In the genomic region with DNA sequence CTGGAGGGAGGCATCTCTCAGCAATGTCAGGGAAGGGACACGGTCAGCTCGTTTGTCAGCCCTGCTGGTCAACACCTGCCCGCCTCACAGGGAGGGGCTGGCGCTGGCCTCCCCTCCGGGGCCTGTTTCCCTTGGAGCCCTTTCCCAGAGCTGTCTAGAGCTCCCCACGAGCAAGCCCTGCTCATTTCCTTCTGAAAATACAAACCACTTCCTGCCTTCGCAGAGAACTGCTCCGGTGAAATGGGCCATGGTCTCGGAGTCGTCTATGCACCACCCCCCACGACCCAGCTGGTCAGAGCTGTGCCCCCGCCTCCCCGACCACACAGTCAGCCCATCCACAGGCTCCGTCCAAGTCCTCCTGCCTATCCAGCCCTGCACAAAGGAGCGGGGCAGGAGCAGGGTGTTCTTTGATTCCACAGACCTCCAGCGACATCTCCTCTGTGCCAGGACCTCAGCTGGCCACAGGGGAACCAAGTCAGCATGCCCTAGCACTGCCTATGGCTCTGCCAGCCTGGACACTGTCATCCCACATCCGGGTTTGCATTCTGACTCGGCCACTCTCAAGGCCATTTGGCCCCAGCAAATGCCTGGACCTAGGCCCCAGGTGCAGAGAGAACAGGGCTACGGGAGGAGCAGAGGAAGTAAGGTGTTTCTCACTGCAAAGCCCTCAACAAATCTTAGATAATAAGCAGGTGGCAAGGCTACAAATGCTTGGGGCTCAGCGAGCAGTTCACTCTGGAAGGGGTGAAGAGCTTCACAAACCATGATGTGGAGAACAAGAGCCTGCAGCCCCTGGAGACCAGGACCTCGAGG, we compare ENCODE assay signal across 13 cellular contexts.
DNase-seq lines count a peak whose midpoint lies in the region; ATAC-seq lines count a peak whose summit lies in the region.
"Had no signal": no experiment of that assay in that cellular context is flagged by ENCODE, and none has a peak within 500 bp of the region (broad histone marks: within the 10 kb centered on the region; RNA-seq: fewer than 3 reads in every experiment).

No MANE protein-coding gene starts in this region.

- peaks cover 34% of the 10 kb centered on the region for H3K4me1 Mint-ChIP-seq in activated T-cell treated with anti-CD3 and anti-CD28 coated beads, Interleukin-2, amount 50 U/mL, for 72 hours (ENCODE audit: low read depth)

- H3K36me3 Mint-ChIP-seq in activated T-cell treated with anti-CD3 and anti-CD28 coated beads, Interleukin-2, amount 50 U/mL, for 72 hours (ENCODE audit: insufficient read depth in 2 of 2) = no peaks in the 10 kb centered on the region
- H3K36me3 Mint-ChIP-seq: immature natural killer cell, WTC11 had no signal

- no peaks in the 10 kb centered on the region for H3K27me3 Mint-ChIP-seq in activated T-cell treated with anti-CD3 and anti-CD28 coated beads, Interleukin-2, amount 50 U/mL, for 72 hours (ENCODE audit: low read depth)

- peak; percentile 59 for DNase-seq in CMK (ENCODE audit: low read depth)
- peak; percentile 34 to 55 for DNase-seq in Kasumi-1 (lab: John Stamatoyannopoulos, UW)
- DNase-seq in activated T-cell treated with anti-CD3 and anti-CD28 coated beads, Interleukin-2, amount 50 U/mL, for 72 hours = peak; percentile 15 to 19
- DNase-seq in lung microvascular endothelial cell (ENCODE audit: low read depth in 2 of 2) = peak; percentile 24 to 44
- DNase-seq in superior temporal gyrus (ENCODE audit: extremely low spot score) = no peak
- no peak for DNase-seq in NK-92 (lab: John Stamatoyannopoulos, UW; ENCODE audit: unreplicated experiment)
- DNase-seq in SK-N-DZ (ENCODE audit: low spot score) = no peak
- no peak for DNase-seq in GF-D8 (lab: John Stamatoyannopoulos, UW)
- DNase-seq: immature natural killer cell, NCI-H1694 had no signal

- no peaks in the 10 kb centered on the region for H3K9me3 Mint-ChIP-seq in activated T-cell treated with anti-CD3 and anti-CD28 coated beads, Interleukin-2, amount 50 U/mL, for 72 hours
- H3K9me3 Mint-ChIP-seq: immature natural killer cell, nephron, WTC11 had no signal

- H3K4me3 Mint-ChIP-seq in activated T-cell treated with anti-CD3 and anti-CD28 coated beads, Interleukin-2, amount 50 U/mL, for 72 hours = peak overlapping the region; percentile 23 to 68
- H3K4me3 Mint-ChIP-seq: immature natural killer cell, nephron, WTC11 had no signal

- peak; percentile 57 to 65 for ATAC-seq in activated T-cell treated with anti-CD3 and anti-CD28 coated beads, Interleukin-2, amount 50 U/mL, for 72 hours (replicated peaks in 1 of 2)
- ATAC-seq: esophagus mucosa, WTC11 had no signal

- no peak overlapping the region for H3K27ac Mint-ChIP-seq in activated T-cell treated with anti-CD3 and anti-CD28 coated beads, Interleukin-2, amount 50 U/mL, for 72 hours
- H3K27ac Mint-ChIP-seq: WTC11 had no signal

Comparison
In these comparisons a context has a peak if more than half of its experiments do, and no peak if none do; other contexts are left out.
1. DNase-seq: peak in CMK (single experiment), Kasumi-1 (2 of 2), activated T-cell treated with anti-CD3 and anti-CD28 coated beads, Interleukin-2, amount 50 U/mL, for 72 hours (2 of 2) and lung microvascular endothelial cell (2 of 2); none in superior temporal gyrus (single experiment), NK-92 (single experiment), SK-N-DZ (single experiment) and GF-D8 (single experiment).